In the genomic region with DNA sequence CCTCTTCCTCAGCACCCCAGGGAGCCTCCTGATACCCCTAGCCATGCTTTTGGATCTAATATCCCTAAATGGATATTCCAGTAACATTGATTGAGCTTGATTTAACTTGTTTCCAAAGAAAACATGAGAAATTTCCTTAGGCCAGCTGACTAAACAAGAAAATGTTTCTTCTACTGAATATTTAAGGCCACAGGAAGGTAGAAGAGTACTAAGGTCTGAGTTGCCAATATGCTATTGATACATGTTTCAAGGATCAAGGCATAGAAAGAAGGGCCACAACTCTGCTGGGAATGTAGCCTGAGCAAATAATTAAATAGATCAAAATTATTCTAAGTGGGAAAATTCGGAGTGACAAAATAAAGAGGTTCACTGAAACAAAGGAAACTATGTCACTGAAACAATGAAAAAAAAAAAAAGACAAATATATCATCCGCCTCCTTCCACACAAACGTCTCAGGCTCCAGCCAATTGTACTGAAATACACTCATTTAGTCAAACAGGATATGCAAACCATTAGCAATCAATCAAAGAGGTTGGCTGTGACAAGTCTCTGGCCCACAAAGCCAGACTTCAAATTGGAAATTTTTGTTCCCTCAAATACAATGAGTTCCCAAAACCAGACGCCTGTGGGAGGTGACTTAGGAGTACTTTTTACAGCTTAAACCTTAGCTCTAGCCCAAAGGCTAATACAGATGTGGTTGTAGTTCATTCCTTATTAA, we compare ENCODE assay signal across 16 cellular contexts.
"Had no signal": no experiment of that assay in that cellular context is flagged by ENCODE, and none has a peak within 500 bp of the region (broad histone marks: within the 10 kb centered on the region; RNA-seq: fewer than 3 reads in every experiment).

No MANE protein-coding gene starts in this region.

- H3K27me3 Mint-ChIP-seq: activated T-helper 17 cell treated with anti-CD3 and anti-CD28 coated beads, Interleukin-2, amount 50 U/mL, for 72 hours had no signal

- H3K27ac ChIP-seq: body of pancreas, coronary artery, hepatocyte, pancreas, VCaP had no signal

- H3K4me1 Mint-ChIP-seq: activated T-helper 17 cell treated with anti-CD3 and anti-CD28 coated beads, Interleukin-2, amount 50 U/mL, for 72 hours had no signal

- H3K4me2 ChIP-seq: hepatocyte had no signal

- H3K36me3 ChIP-seq: pancreas had no signal

- H2AFZ ChIP-seq: hepatocyte had no signal

- H3K9me3 Mint-ChIP-seq: activated T-helper 17 cell treated with anti-CD3 and anti-CD28 coated beads, Interleukin-2, amount 50 U/mL, for 72 hours had no signal

- H3K79me2 ChIP-seq: hepatocyte had no signal

- DNase-seq: activated CD4-positive, alpha-beta T cell treated with anti-CD3 and anti-CD28 coated beads for 1 hour; activated CD4-positive, alpha-beta T cell treated with anti-CD3 and anti-CD28 coated beads, Interleukin-2, amount 50 U/mL, for 4 hours; activated naive CD4-positive, alpha-beta T cell treated with Interleukin-2 at 50 U/mL for 16 hours; body of pancreas; central memory CD4-positive, alpha-beta T cell; effector CD4-positive, alpha-beta T cell; erythroblast; islet precursor cell; pancreas; stimulated activated CD4-positive, alpha-beta T cell treated with anti-CD3 and anti-CD28 coated beads, Interleukin-12 subunit alpha, Interleukin-12 subunit beta, amount 100 ng/mL, for 4 hours; stimulated activated CD4-positive, alpha-beta T cell treated with anti-CD3 and anti-CD28 coated beads, Interleukin-2, amount 100 ng/mL, for 24 hours had no signal

- ATAC-seq: activated T-helper 17 cell treated with anti-CD3 and anti-CD28 coated beads, Interleukin-2, amount 50 U/mL, for 72 hours; body of pancreas; left lobe of liver; pancreas had no signal

- H3K4me3 Mint-ChIP-seq: activated T-helper 17 cell treated with anti-CD3 and anti-CD28 coated beads, Interleukin-2, amount 50 U/mL, for 72 hours had no signal

- H3K9me3 ChIP-seq: body of pancreas, pancreas had no signal

- H3K27me3 ChIP-seq: body of pancreas, hepatocyte, pancreas had no signal

- H3K4me1 ChIP-seq: body of pancreas, pancreas had no signal

- H3K27ac Mint-ChIP-seq: activated T-helper 17 cell treated with anti-CD3 and anti-CD28 coated beads, Interleukin-2, amount 50 U/mL, for 72 hours had no signal

- H3K4me3 ChIP-seq: body of pancreas, coronary artery, hepatocyte, pancreas had no signal
